Comparison of ENCODE assay signal across 27 cellular contexts in genomic region chr18:10872297-10872696, GRCh38.
DNase-seq lines count a peak whose midpoint lies in the region; ATAC-seq and TF ChIP-seq lines count a peak whose summit lies in the region.
"Had no signal": no experiment of that assay in that cellular context is flagged by ENCODE, and none has a peak within 500 bp of the region (broad histone marks: within the 10 kb centered on the region; RNA-seq: fewer than 3 reads in every experiment).

No MANE protein-coding gene starts in this region.

- ATAC-seq in body of pancreas = peak; percentile 79
- ATAC-seq in sciatic nerve = no peak
- no peak for ATAC-seq in GM18909 (IDR thresholded peaks at IDR 0.05; ENCODE audit: poor library complexity, unreplicated experiment)
- ATAC-seq: activated naive CD8-positive, alpha-beta T cell treated with anti-CD3 and anti-CD28 coated beads, Interleukin-2, amount 50 U/mL, for 24 hours; CD8-positive, alpha-beta T cell; foreskin keratinocyte; GM23338 had no signal

- H3K27ac ChIP-seq in body of pancreas (no peak overlapping the region), left ventricle myocardium inferior (replicated peaks) (no peak overlapping the region)
- H3K27ac ChIP-seq: foreskin keratinocyte, hepatocyte had no signal

- DNase-seq in AG10803 (ENCODE audit: low read depth) (peak; percentile 5), MG63 (peak; percentile 70), body of pancreas (peak; percentile 24 to 76 (median 50)), left ventricle myocardium inferior (peak; percentile 16), sciatic nerve (ENCODE audit: low spot score) (no peak), H4 (ENCODE audit: low spot score) (no peak)
- DNase-seq in activated CD4-positive, alpha-beta T cell treated with anti-CD3 and anti-CD28 coated beads, Interleukin-2, amount 50 U/mL, for 4 hours = no peak
- DNase-seq: activated CD4-positive, CD25-positive, alpha-beta regulatory T cell; activated naive CD4-positive, alpha-beta T cell; activated naive CD8-positive, alpha-beta T cell treated with anti-CD3 and anti-CD28 coated beads, Interleukin-2, amount 50 U/mL, for 24 hours; activated T-cell treated with anti-CD3 and anti-CD28 coated beads, Interleukin-2, amount 50 U/mL, for 48 hours; CD8-positive, alpha-beta T cell; central memory CD4-positive, alpha-beta T cell; DMS53; endodermal cell; foreskin keratinocyte; mammary epithelial cell; NCI-H1436 treated with DMSO at 0.1 percent for 48 hours; NCI-H2081 treated with DMSO at 0.1 percent for 48 hours; NCI-H345; retina; SK-N-SH; stimulated activated CD4-positive, alpha-beta T cell treated with anti-CD3 and anti-CD28 coated beads, Interleukin-1b, Interleukin-23, amount 100 ng/mL, for 48 hours; stimulated activated naive CD4-positive, alpha-beta T cell treated with Interleukin-2 at 50 U/mL for 16 hours had no signal

- H3K4me1 ChIP-seq in body of pancreas = no peaks in the 10 kb centered on the region
- peaks cover 4% of the 10 kb centered on the region for H3K4me1 ChIP-seq in left ventricle myocardium inferior
- H3K4me1 ChIP-seq: foreskin keratinocyte had no signal

- H3K36me3 ChIP-seq in MG63 (peaks cover 14% of the 10 kb centered on the region), body of pancreas (replicated peaks in 1 of 2; ENCODE audit: insufficient read depth in 1 of 2, low read depth in 2 of 2) (no peaks in the 10 kb centered on the region), left ventricle myocardium inferior (no peaks in the 10 kb centered on the region)

- H3K4me3 ChIP-seq in AG10803 (ENCODE audit: low read length) (no peak overlapping the region), MG63 (no peak overlapping the region), body of pancreas (no peak overlapping the region), left ventricle myocardium inferior (no peak overlapping the region)
- H3K4me3 ChIP-seq: GM23338, hepatocyte had no signal

- TF ChIP-seq CTCF in AG10803 (conservative IDR thresholded peaks at IDR 0.05; ENCODE audit: low read length) (no peak), body of pancreas (IDR thresholded peaks at IDR 0.05) (no peak), left ventricle myocardium inferior (IDR thresholded peaks at IDR 0.05; ENCODE audit: borderline replicate concordance) (no peak)

- no peaks in the 10 kb centered on the region for H3K9me3 ChIP-seq in MG63
- H3K9me3 ChIP-seq in body of pancreas = no peaks in the 10 kb centered on the region
- H3K9me3 ChIP-seq in left ventricle myocardium inferior (replicated peaks) = no peaks in the 10 kb centered on the region
- H3K9me3 ChIP-seq: SK-N-SH had no signal

- WGBS in body of pancreas, 2 donors = 25 to 51% methylated on average over 5 of the region's 5 CpGs

- no peak for TF ChIP-seq POLR2A in body of pancreas (IDR thresholded peaks at IDR 0.05)

- intact Hi-C loops in body of pancreas (cut with DNase I) (no loop called here), left ventricle myocardium inferior (cut with micrococcal nuclease) (no loop called here), sciatic nerve (cut with DNase I) (no loop called here)

- no peaks in the 10 kb centered on the region for H3K27me3 ChIP-seq in MG63
- H3K27me3 ChIP-seq in body of pancreas = no peaks in the 10 kb centered on the region
- H3K27me3 ChIP-seq in left ventricle myocardium inferior (ENCODE audit: low read depth) = peaks cover 7% of the 10 kb centered on the region
- H3K27me3 ChIP-seq: foreskin keratinocyte, hepatocyte had no signal

Comparison
In these comparisons a context has a peak if more than half of its experiments do, and no peak if none do; other contexts are left out.
1. DNase-seq: peak in AG10803 (single experiment), MG63 (single experiment), body of pancreas (4 of 4) and left ventricle myocardium inferior (single experiment); none in sciatic nerve (single experiment), H4 (single experiment) and activated CD4-positive, alpha-beta T cell treated with anti-CD3 and anti-CD28 coated beads, Interleukin-2, amount 50 U/mL, for 4 hours (0 of 2).